18 cellular contexts compared by ENCODE assay signal in the genomic region with DNA sequence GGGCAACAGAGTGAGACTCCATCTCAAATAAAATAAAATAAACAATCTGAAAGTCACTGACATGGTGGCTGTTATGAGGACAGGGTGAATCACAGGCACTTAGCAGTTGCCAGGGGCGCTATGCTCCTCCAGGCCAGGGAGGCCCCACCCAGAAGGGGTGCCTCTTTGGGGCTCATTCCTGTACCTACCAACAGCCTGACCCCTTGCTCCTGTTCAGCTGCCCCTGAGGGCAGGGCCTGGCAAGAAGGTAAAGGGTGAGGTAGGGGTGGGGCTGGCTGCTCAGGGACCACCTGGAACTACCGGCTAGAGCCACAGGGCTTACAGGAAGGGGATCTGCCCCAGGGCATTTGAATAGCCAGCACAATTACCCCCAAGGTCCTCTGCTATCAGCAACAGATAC.
DNase-seq lines count a peak whose midpoint lies in the region; ATAC-seq, FAIRE-seq and TF ChIP-seq lines count a peak whose summit lies in the region.
"Had no signal": no experiment of that assay in that cellular context is flagged by ENCODE, and none has a peak within 500 bp of the region (broad histone marks: within the 10 kb centered on the region; RNA-seq: fewer than 3 reads in every experiment).

No MANE protein-coding gene starts in this region.

- no peak for TF ChIP-seq EP300 in HepG2 (IDR thresholded peaks at IDR 0.05; ENCODE audit: low read depth in 2 of 2, low read length in 2 of 2)
- no peak for TF ChIP-seq EP300 in HepG2 (CRISPR knock-in tag; IDR thresholded peaks at IDR 0.05; ENCODE audit: borderline replicate concordance)

- H3K27ac Mint-ChIP-seq in stimulated activated effector memory CD8-positive, alpha-beta T cell treated with anti-CD3 and anti-CD28 coated beads, Interleukin-12 subunit alpha, Interleukin-12 subunit beta, amount 100 ng/mL, for 72 hours: peak overlapping the region; percentile 86

- intact Hi-C loops in PC-9 (cut with micrococcal nuclease; ENCODE audit: unreplicated experiment) (loop anchor here (2.0 kb wide), 1 partner anchor 126 kb away; no protein-coding TSS in a partner anchor), HepG2 (cut with micrococcal nuclease; ENCODE audit: unreplicated experiment) (loop anchor here (5.0 kb wide), 1 partner anchor 58 kb away; the partner anchor contains the start of gene INPP5D)

- POLR2A ChIA-PET in PC-9 (lab: Charles Lee; ENCODE audit: unreplicated experiment) (no interaction called here), HepG2 (lab: Yijun Ruan, JAX) (no interaction called here)

- H4K20me1 ChIP-seq in PC-9 (ENCODE audit: insufficient read depth): no peaks in the 10 kb centered on the region
- no peaks in the 10 kb centered on the region for H4K20me1 ChIP-seq in HepG2 (ENCODE audit: insufficient read depth, low read length)

- no peak for ATAC-seq in HepG2
- peak; percentile 37 for ATAC-seq in stimulated activated effector memory CD8-positive, alpha-beta T cell treated with anti-CD3 and anti-CD28 coated beads, Interleukin-12 subunit alpha, Interleukin-12 subunit beta, amount 100 ng/mL, for 72 hours
- ATAC-seq: K562 had no signal

- 98% methylated on average over 2 of the region's 2 CpGs for WGBS in HepG2 (ENCODE audit: low lambda C conversion rate)

- TF ChIP-seq CTCF in PC-9 (conservative IDR thresholded peaks at IDR 0.05) (no peak), HepG2 (CRISPR knock-in tag; IDR thresholded peaks at IDR 0.05) (no peak)

- H2AFZ ChIP-seq in PC-9: no peak overlapping the region
- H2AFZ ChIP-seq in HepG2 (ENCODE audit: low read length): no peak overlapping the region

- H3K27me3 ChIP-seq in PC-9 (ENCODE audit: insufficient read depth, low read depth) (no peaks in the 10 kb centered on the region), HepG2 (ENCODE audit: control insufficient read depth in 1 of 2, insufficient read depth in 2 of 2, low read length in 2 of 2) (no peaks in the 10 kb centered on the region)
- H3K27me3 ChIP-seq: BE2C had no signal

- H3K36me3 ChIP-seq in PC-9 (ENCODE audit: low read depth) (no peaks in the 10 kb centered on the region), HepG2 (replicated peaks in 1 of 2; ENCODE audit: control insufficient read depth in 1 of 2, insufficient read depth in 2 of 2, low read length in 2 of 2) (peaks cover 0 to 7% of the 10 kb centered on the region in 2 experiments; a peak in 2 of 5 replicates)
- H3K36me3 ChIP-seq: BE2C had no signal

- H3K9ac ChIP-seq in HepG2 (ENCODE audit: insufficient read depth, low read depth, low read length): no peak overlapping the region

- DNase-seq in GM12891 (ENCODE audit: insufficient read length, low spot score): no peak
- DNase-seq in PC-9: peak; percentile 57 to 71
- no peak for DNase-seq in HepG2 (ENCODE audit: low spot score)
- DNase-seq in stimulated activated effector memory CD8-positive, alpha-beta T cell treated with anti-CD3 and anti-CD28 coated beads, Interleukin-12 subunit alpha, Interleukin-12 subunit beta, amount 100 ng/mL, for 72 hours (ENCODE audit: low spot score in 2 of 2): no peak
- no peak for DNase-seq in DMS 273 treated with DMSO at 0.1 percent for 48 hours (lab: John Stamatoyannopoulos, UW)
- no peak for DNase-seq in DMS53 treated with DMSO at 0.1 percent for 48 hours (lab: John Stamatoyannopoulos, UW; ENCODE audit: unreplicated experiment)
- no peak for DNase-seq in amniotic stem cell (lab: John Stamatoyannopoulos, UW)
- DNase-seq: BE2C; Calu3; CD4-positive, alpha-beta memory T cell; DMS79; GOT3; NCI-H1417 treated with DMSO at 0.1 percent for 48 hours; NCI-H1930; NCI-H2171; NCI-H446; NCI-H69 had no signal

- H3K27ac ChIP-seq in PC-9: no peak overlapping the region
- no peak overlapping the region for H3K27ac ChIP-seq in HepG2 (ENCODE audit: extremely low read length, insufficient read depth, low read length)

- H3K4me1 ChIP-seq in PC-9 (replicated peaks; ENCODE audit: insufficient read depth): peaks cover 48% of the 10 kb centered on the region
- H3K4me1 ChIP-seq in HepG2 (ENCODE audit: insufficient read depth, low read length): peaks cover 12% of the 10 kb centered on the region
- H3K4me1 ChIP-seq: BE2C had no signal

- peaks cover 47% of the 10 kb centered on the region for H3K4me1 Mint-ChIP-seq in stimulated activated effector memory CD8-positive, alpha-beta T cell treated with anti-CD3 and anti-CD28 coated beads, Interleukin-12 subunit alpha, Interleukin-12 subunit beta, amount 100 ng/mL, for 72 hours

- peak overlapping the region; percentile 43 for H3K4me2 ChIP-seq in PC-9
- H3K4me2 ChIP-seq in HepG2 (ENCODE audit: low read depth, low read length): no peak overlapping the region

- TF ChIP-seq POLR2A in GM12891 (IDR thresholded peaks at IDR 0.05; ENCODE audit: low read depth, low read length) (no peak), HepG2 (IDR thresholded peaks at IDR 0.05; ENCODE audit: insufficient read depth in 1 of 2, low read depth in 2 of 2, low read length in 2 of 2) (no peak)

- no peaks in the 10 kb centered on the region for H3K9me3 Mint-ChIP-seq in stimulated activated effector memory CD8-positive, alpha-beta T cell treated with anti-CD3 and anti-CD28 coated beads, Interleukin-12 subunit alpha, Interleukin-12 subunit beta, amount 100 ng/mL, for 72 hours
- H3K9me3 Mint-ChIP-seq: CD4-positive, alpha-beta memory T cell had no signal

- H3K9me2 ChIP-seq in PC-9 (ENCODE audit: insufficient read depth): no peaks in the 10 kb centered on the region

- in situ Hi-C loops in HepG2 (cut with HindIII; ENCODE audit: extremely low pct_ligation_motif_present, low pct_unique_long_range_greater_than_20kb): no loop called here

- TF ChIP-seq RAD21 in HepG2 (CRISPR knock-in tag; IDR thresholded peaks at IDR 0.05): no peak

- no peak overlapping the region for H3K4me3 Mint-ChIP-seq in stimulated activated effector memory CD8-positive, alpha-beta T cell treated with anti-CD3 and anti-CD28 coated beads, Interleukin-12 subunit alpha, Interleukin-12 subunit beta, amount 100 ng/mL, for 72 hours
- H3K4me3 Mint-ChIP-seq: CD4-positive, alpha-beta memory T cell had no signal

- H3F3A ChIP-seq in PC-9 (ENCODE audit: insufficient read depth, low read depth): peaks cover 30% of the 10 kb centered on the region; the same call in 1 of the 2 replicates

- peaks cover 57% of the 10 kb centered on the region for H3K36me3 Mint-ChIP-seq in stimulated activated effector memory CD8-positive, alpha-beta T cell treated with anti-CD3 and anti-CD28 coated beads, Interleukin-12 subunit alpha, Interleukin-12 subunit beta, amount 100 ng/mL, for 72 hours

- H3K9me3 ChIP-seq in PC-9 (ENCODE audit: insufficient read depth, low read depth): no peaks in the 10 kb centered on the region
- H3K9me3 ChIP-seq in HepG2 (ENCODE audit: low read length): no peaks in the 10 kb centered on the region
- H3K9me3 ChIP-seq: BE2C had no signal

- H3K79me2 ChIP-seq in PC-9 (ENCODE audit: low read depth) (no peaks in the 10 kb centered on the region), HepG2 (ENCODE audit: insufficient read depth, low read length) (no peaks in the 10 kb centered on the region)

- BruUV-seq in PC-9 (replicated peaks; lab: Mats Ljungman, UMichigan) (no TSS peak), HepG2 (replicated peaks; lab: Mats Ljungman, UMichigan) (no TSS peak)

- FAIRE-seq in GM12891 (lab: Jason Lieb, UNC) (peak; percentile 41), HepG2 (lab: Jason Lieb, UNC) (no peak)
- FAIRE-seq: K562 had no signal

- H3K4me3 ChIP-seq in PC-9: no peak overlapping the region
- no peak overlapping the region for H3K4me3 ChIP-seq in HepG2 (replicated peaks in 1 of 3; ENCODE audit: insufficient read depth in 1 of 3, low read depth in 2 of 3, low read length in 3 of 3)
- H3K4me3 ChIP-seq: K562 had no signal

- CTCF ChIA-PET in PC-9 (lab: Charles Lee) (interaction anchor here (0.6 kb wide), 1 partner anchor 427 kb away, joined by 3 read pairs; no protein-coding TSS in a partner anchor), HepG2 (lab: Yijun Ruan, JAX; ENCODE audit: low intra/inter-chr PET ratio, low total read pairs) (no interaction called here)

TF ChIP-seq in GM12891, 5 proteins besides CTCF, POLR2A, EP300 and RAD21:
- no peak for TF ChIP-seq TAF1 (IDR thresholded peaks at IDR 0.05; ENCODE audit: low read depth, low read length)
- no peak for TF ChIP-seq PAX5 (IDR thresholded peaks at IDR 0.05; ENCODE audit: insufficient read depth, low read length, severe bottlenecking)
- no peak for TF ChIP-seq POU2F2 (IDR thresholded peaks at IDR 0.05; ENCODE audit: low read depth, low read length)
- no peak for TF ChIP-seq SPI1 (IDR thresholded peaks at IDR 0.05; ENCODE audit: low read depth, low read length)
- TF ChIP-seq POLR2AphosphoS5 (IDR thresholded peaks at IDR 0.05; ENCODE audit: low read depth, low read length): no peak

TF ChIP-seq in HepG2, 621 proteins besides CTCF, POLR2A, EP300 and RAD21:
- TF ChIP-seq CSRNP2 (CRISPR knock-in tag; conservative IDR thresholded peaks at IDR 0.05; ENCODE audit: low read depth) (no peak), ZNF121 (CRISPR knock-in tag; IDR thresholded peaks at IDR 0.05) (0 out of 2 replicates have a peak, but pooled peaks have one; percentile 17)
TF ChIP-seq in HepG2: peak in this region for 1.

Comparison
In these comparisons a context has a peak if more than half of its experiments do, and no peak if none do; other contexts are left out.
1. DNase-seq: peak in PC-9 (2 of 2); none in GM12891 (single experiment), HepG2 (single experiment), stimulated activated effector memory CD8-positive, alpha-beta T cell treated with anti-CD3 and anti-CD28 coated beads, Interleukin-12 subunit alpha, Interleukin-12 subunit beta, amount 100 ng/mL, for 72 hours (0 of 2), DMS 273 treated with DMSO at 0.1 percent for 48 hours (single experiment), DMS53 treated with DMSO at 0.1 percent for 48 hours (single experiment) and amniotic stem cell (single experiment).